In genomic region chr7:157047148-157047547, GRCh38 we compare ENCODE assay signal across 1 cellular context.
TF ChIP-seq lines count a peak whose summit lies in the region.

No MANE protein-coding gene starts in this region.

TF ChIP-seq in HepG2, 621 proteins besides CTCF, POLR2A, EP300 and RAD21:
- TF ChIP-seq ZNF253 (CRISPR knock-in tag; IDR thresholded peaks at IDR 0.05; ENCODE audit: borderline replicate concordance): no peak
- no peak for TF ChIP-seq REPIN1 (CRISPR knock-in tag; IDR thresholded peaks at IDR 0.05; ENCODE audit: borderline replicate concordance, low read depth)
- no peak for TF ChIP-seq SAP130 (CRISPR knock-in tag; IDR thresholded peaks at IDR 0.05; ENCODE audit: low read depth)
- TF ChIP-seq GPN1 (CRISPR knock-in tag; IDR thresholded peaks at IDR 0.05; ENCODE audit: borderline replicate concordance): no peak
- no peak for TF ChIP-seq PHF21A (CRISPR knock-in tag; IDR thresholded peaks at IDR 0.05)
- no peak for TF ChIP-seq XBP1 (CRISPR knock-in tag; IDR thresholded peaks at IDR 0.05)
- no peak for TF ChIP-seq GTF3A (CRISPR knock-in tag; conservative IDR thresholded peaks at IDR 0.05)
- no peak for TF ChIP-seq ARID4A (CRISPR knock-in tag; IDR thresholded peaks at IDR 0.05; ENCODE audit: borderline replicate concordance)
- no peak for TF ChIP-seq ZBTB43 (CRISPR knock-in tag; conservative IDR thresholded peaks at IDR 0.05)
- TF ChIP-seq PRDM15 (CRISPR knock-in tag; IDR thresholded peaks at IDR 0.05): no peak
- TF ChIP-seq BRD4 (CRISPR knock-in tag; IDR thresholded peaks at IDR 0.05): no peak
- no peak for TF ChIP-seq SAFB2 (CRISPR knock-in tag; IDR thresholded peaks at IDR 0.05; ENCODE audit: borderline replicate concordance, low read depth)
- TF ChIP-seq RFXANK (CRISPR knock-in tag; IDR thresholded peaks at IDR 0.05): no peak
- TF ChIP-seq ZHX2 (IDR thresholded peaks at IDR 0.05; ENCODE audit: low read depth): no peak
- no peak for TF ChIP-seq ZHX2 (CRISPR knock-in tag; IDR thresholded peaks at IDR 0.05; ENCODE audit: borderline replicate concordance)
- TF ChIP-seq PRDM4 (CRISPR knock-in tag; IDR thresholded peaks at IDR 0.05; ENCODE audit: borderline replicate concordance): no peak
- TF ChIP-seq FOXO4 (CRISPR knock-in tag; conservative IDR thresholded peaks at IDR 0.05): no peak
- TF ChIP-seq TRIM24 (CRISPR knock-in tag; IDR thresholded peaks at IDR 0.05): no peak
